ENCODE assay signal across 11 cellular contexts in the genomic region with DNA sequence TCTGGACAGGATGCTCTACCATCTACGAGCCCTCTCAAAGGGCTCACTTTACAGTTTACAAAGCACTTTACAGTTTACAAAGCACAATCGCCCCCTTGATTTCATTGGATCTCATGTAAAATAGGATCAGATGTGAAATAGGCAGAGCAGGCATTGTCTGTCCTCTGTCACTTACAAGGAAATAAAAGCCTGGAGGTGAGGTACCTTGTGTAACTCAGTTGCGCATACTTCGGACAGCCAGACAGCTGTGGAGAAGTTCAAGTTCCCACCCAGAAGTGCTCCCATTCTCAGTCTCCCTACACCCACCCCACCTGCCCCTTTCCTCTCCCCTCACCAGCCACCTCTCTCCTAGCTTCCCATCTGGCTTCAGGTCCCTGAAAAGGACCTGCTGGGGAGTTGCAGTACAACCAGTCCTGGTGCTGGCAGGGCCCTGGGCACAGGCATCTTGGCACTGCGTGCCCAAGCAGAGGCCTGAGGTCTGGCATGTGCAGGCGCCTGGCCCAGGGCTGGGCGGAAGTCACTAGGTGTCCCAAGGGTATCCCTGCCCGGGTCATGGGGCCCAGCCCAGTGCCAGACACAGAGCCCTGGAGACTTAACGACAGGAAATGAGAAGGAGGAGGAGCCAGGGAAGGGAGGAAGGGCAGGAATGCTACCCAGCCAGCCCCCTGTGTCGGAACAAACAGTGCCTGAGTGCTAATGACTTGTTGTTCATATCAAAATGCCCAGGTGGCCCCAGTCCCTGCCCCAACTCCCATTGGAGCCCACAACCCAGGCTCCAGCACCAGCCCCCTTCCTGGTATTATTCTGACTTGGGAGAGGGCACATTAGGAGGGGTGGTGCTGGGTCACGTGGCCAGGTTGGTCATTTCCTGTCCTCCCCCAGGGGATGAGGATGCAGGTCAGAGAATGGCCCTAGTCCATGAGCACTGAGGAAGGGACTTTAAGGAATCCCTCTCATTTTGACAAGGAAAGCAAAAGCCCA. TPM values are rescaled to one million over a fixed set of nuclear protein-coding genes. Genes with fewer than 3 reads are reported as not detected.
A peak's percentile ranks its signal among the peaks of the same experiment; 100 is the strongest.
DNase-seq lines count a peak whose midpoint lies in the region; ATAC-seq, FAIRE-seq and TF ChIP-seq lines count a peak whose summit lies in the region.
"Had no signal": no experiment of that assay in that cellular context is flagged by ENCODE, and none has a peak within 500 bp of the region (broad histone marks: within the 10 kb centered on the region; RNA-seq: fewer than 3 reads in every experiment).

No MANE protein-coding gene starts in this region.

- H3K27me3 ChIP-seq in bronchial epithelial cell (ENCODE audit: control insufficient read depth, insufficient read depth, low read length), result no peaks in the 10 kb centered on the region
- no peaks in the 10 kb centered on the region for H3K27me3 ChIP-seq in upper lobe of right lung

- peak; percentile 95 for TF ChIP-seq EP300 in Ishikawa (IDR thresholded peaks at IDR 0.05; ENCODE audit: borderline replicate concordance)

- POLR2A ChIA-PET in activated CD8-positive, alpha-beta T cell treated with anti-CD3 and anti-CD28 coated beads for 36 hours (lab: Charles Lee), result no interaction called here

- H3K27ac ChIP-seq in upper lobe of right lung, result peak overlapping the region; percentile 89

- no peak for TF ChIP-seq RAD21 in Ishikawa (IDR thresholded peaks at IDR 0.05; ENCODE audit: low read depth)

- no peaks in the 10 kb centered on the region for H3K9me3 ChIP-seq in upper lobe of right lung

- peak; percentile 32 for FAIRE-seq in bronchial epithelial cell (lab: Jason Lieb, UNC)
- FAIRE-seq: H54 had no signal

- ATAC-seq in upper lobe of right lung, result peak; percentile 81
- ATAC-seq in activated CD8-positive, alpha-beta T cell treated with anti-CD3 and anti-CD28 coated beads for 36 hours, result no peak

- 31 to 34% methylated on average over 11 of the region's 11 CpGs for WGBS in lower leg skin, 2 donors

- H3K4me3 Mint-ChIP-seq in activated CD8-positive, alpha-beta T cell treated with anti-CD3 and anti-CD28 coated beads for 36 hours, result no peak overlapping the region

- H3K36me3 ChIP-seq in bronchial epithelial cell (ENCODE audit: control insufficient read depth, insufficient read depth, low read length) (no peaks in the 10 kb centered on the region), upper lobe of right lung (peaks cover 17% of the 10 kb centered on the region)

- no peaks in the 10 kb centered on the region for H3K27me3 Mint-ChIP-seq in activated CD8-positive, alpha-beta T cell treated with anti-CD3 and anti-CD28 coated beads for 36 hours

- in situ Hi-C loops in G401 (cut with HindIII; ENCODE audit: low sequenced_read_pairs), result no loop called here

- H3K9me3 Mint-ChIP-seq in activated CD8-positive, alpha-beta T cell treated with anti-CD3 and anti-CD28 coated beads for 36 hours, result no peaks in the 10 kb centered on the region

- H3K4me3 ChIP-seq in bronchial epithelial cell (ENCODE audit: low read depth, low read length), result no peak overlapping the region
- H3K4me3 ChIP-seq in lower leg skin (ENCODE audit: low read depth, poor library complexity, severe bottlenecking), result no peak overlapping the region
- no peak overlapping the region for H3K4me3 ChIP-seq in upper lobe of right lung

- CTCF ChIA-PET in activated CD8-positive, alpha-beta T cell treated with anti-CD3 and anti-CD28 coated beads for 36 hours (lab: Charles Lee), result interaction anchor here (0.8 to 14.5 kb wide), 4 partner anchors 13 to 38 kb away, joined by 3 to 355 read pairs (median 68); no protein-coding TSS in a partner anchor

- no peaks in the 10 kb centered on the region for H3K36me3 Mint-ChIP-seq in activated CD8-positive, alpha-beta T cell treated with anti-CD3 and anti-CD28 coated beads for 36 hours (ENCODE audit: low read depth)

- TF ChIP-seq CTCF in bronchial epithelial cell (IDR thresholded peaks at IDR 0.05; ENCODE audit: insufficient read depth, low read length, severe bottlenecking) (no peak), lower leg skin (IDR thresholded peaks at IDR 0.05) (no peak), upper lobe of right lung (IDR thresholded peaks at IDR 0.05) (no peak)
- TF ChIP-seq CTCF in activated CD8-positive, alpha-beta T cell treated with anti-CD3 and anti-CD28 coated beads for 36 hours (IDR thresholded peaks at IDR 0.05), result no peak

- H3K4me1 ChIP-seq in upper lobe of right lung, result peaks cover 53% of the 10 kb centered on the region

- H3K27ac Mint-ChIP-seq in activated CD8-positive, alpha-beta T cell treated with anti-CD3 and anti-CD28 coated beads for 36 hours, result no peak overlapping the region

- peaks cover 28% of the 10 kb centered on the region for H3K4me1 Mint-ChIP-seq in activated CD8-positive, alpha-beta T cell treated with anti-CD3 and anti-CD28 coated beads for 36 hours (ENCODE audit: low read depth)

- DNase-seq in bronchial epithelial cell (ENCODE audit: low read depth) (peak; percentile 64), lower leg skin (ENCODE audit: low spot score in 2 of 2) (peak; percentile 64 to 95), upper lobe of right lung (peak; percentile 92), NCI-H1930 (lab: John Stamatoyannopoulos, UW) (no peak), SKM-1 treated with dmso at 0.1 percent for 144 hours (lab: John Stamatoyannopoulos, UW; ENCODE audit: unreplicated experiment) (no peak), G401 (ENCODE audit: low spot score) (no peak)
- no peak for DNase-seq in activated CD8-positive, alpha-beta T cell treated with anti-CD3 and anti-CD28 coated beads for 36 hours
- DNase-seq: SHP77 treated with DMSO at 0.1 percent for 48 hours; stimulated activated CD4-positive, alpha-beta T cell treated with anti-CD3 and anti-CD28 coated beads, Interleukin-4, amount 100 ng/mL, for 4 hours had no signal

- TF ChIP-seq POLR2A in lower leg skin (IDR thresholded peaks at IDR 0.05), result no peak

- intact Hi-C loops in lower leg skin (cut with DNase I; ENCODE audit: low total_unique reads) (no loop called here), upper lobe of right lung (cut with DNase I) (no loop called here)
- intact Hi-C loops in activated CD8-positive, alpha-beta T cell treated with anti-CD3 and anti-CD28 coated beads for 36 hours (cut with micrococcal nuclease), result no loop called here

TF ChIP-seq in Ishikawa, 13 proteins besides CTCF, POLR2A, EP300 and RAD21 (continues in another document):
- TF ChIP-seq YY1 (IDR thresholded peaks at IDR 0.05; ENCODE audit: low read depth), result 0 out of 2 replicates have a peak, but pooled peaks have one; percentile 21
- TF ChIP-seq, protein P1, sequence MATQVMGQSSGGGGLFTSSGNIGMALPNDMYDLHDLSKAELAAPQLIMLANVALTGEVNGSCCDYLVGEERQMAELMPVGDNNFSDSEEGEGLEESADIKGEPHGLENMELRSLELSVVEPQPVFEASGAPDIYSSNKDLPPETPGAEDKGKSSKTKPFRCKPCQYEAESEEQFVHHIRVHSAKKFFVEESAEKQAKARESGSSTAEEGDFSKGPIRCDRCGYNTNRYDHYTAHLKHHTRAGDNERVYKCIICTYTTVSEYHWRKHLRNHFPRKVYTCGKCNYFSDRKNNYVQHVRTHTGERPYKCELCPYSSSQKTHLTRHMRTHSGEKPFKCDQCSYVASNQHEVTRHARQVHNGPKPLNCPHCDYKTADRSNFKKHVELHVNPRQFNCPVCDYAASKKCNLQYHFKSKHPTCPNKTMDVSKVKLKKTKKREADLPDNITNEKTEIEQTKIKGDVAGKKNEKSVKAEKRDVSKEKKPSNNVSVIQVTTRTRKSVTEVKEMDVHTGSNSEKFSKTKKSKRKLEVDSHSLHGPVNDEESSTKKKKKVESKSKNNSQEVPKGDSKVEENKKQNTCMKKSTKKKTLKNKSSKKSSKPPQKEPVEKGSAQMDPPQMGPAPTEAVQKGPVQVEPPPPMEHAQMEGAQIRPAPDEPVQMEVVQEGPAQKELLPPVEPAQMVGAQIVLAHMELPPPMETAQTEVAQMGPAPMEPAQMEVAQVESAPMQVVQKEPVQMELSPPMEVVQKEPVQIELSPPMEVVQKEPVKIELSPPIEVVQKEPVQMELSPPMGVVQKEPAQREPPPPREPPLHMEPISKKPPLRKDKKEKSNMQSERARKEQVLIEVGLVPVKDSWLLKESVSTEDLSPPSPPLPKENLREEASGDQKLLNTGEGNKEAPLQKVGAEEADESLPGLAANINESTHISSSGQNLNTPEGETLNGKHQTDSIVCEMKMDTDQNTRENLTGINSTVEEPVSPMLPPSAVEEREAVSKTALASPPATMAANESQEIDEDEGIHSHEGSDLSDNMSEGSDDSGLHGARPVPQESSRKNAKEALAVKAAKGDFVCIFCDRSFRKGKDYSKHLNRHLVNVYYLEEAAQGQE (IDR thresholded peaks at IDR 0.05; ENCODE audit: low read depth), result no peak
- TF ChIP-seq FOXM1 (IDR thresholded peaks at IDR 0.05; ENCODE audit: borderline replicate concordance, low read depth), result peak; percentile 74
- TF ChIP-seq USF1 (IDR thresholded peaks at IDR 0.05), result peak; percentile 97
- peak; percentile 32; the same call in 1 of the 2 replicates for TF ChIP-seq CREB1 (IDR thresholded peaks at IDR 0.05; ENCODE audit: low read depth)

RNA-seq across cellular contexts. Expression of gene RAPGEF3, which starts 5.4 kb away (rescaled TPM):
- total RNA-seq in bronchial epithelial cell (0.90 and 3.9 TPM in 2 replicates), lower leg skin (10 to 100 TPM; 13.4 to 27.8 (median 18.9) TPM), upper lobe of right lung (69.6 TPM)
- under 1 TPM; 0.56 to 0.58 TPM for total RNA-seq in activated CD8-positive, alpha-beta T cell treated with anti-CD3 and anti-CD28 coated beads for 36 hours
- total RNA-seq in G401 (2014; rRNA removed; shearing (Covaris generic)), result 6.1 and 9.0 TPM in 2 replicates

RNA-seq across cellular contexts. Expression of gene SLC48A1, which starts 19.7 kb away (rescaled TPM):
- total RNA-seq in bronchial epithelial cell (7.3 and 10.3 TPM in 2 replicates), lower leg skin (10 to 100 TPM; 28.2 to 51.7 (median 48.6) TPM), upper lobe of right lung (40.9 TPM)
- total RNA-seq in activated CD8-positive, alpha-beta T cell treated with anti-CD3 and anti-CD28 coated beads for 36 hours, result 10 to 100 TPM in 1 of 2 experiments, 1 to 10 TPM in 1; 8.8 to 10.2 TPM
- 32.3 and 34.4 TPM in 2 replicates for total RNA-seq in G401 (2014; rRNA removed; shearing (Covaris generic))

RNA-seq across cellular contexts. Expression of gene ENDOU, which starts 28.0 kb away (rescaled TPM):
- total RNA-seq in bronchial epithelial cell, result 0.38 TPM in 1 of 2 replicates, not detected in the other
- total RNA-seq in lower leg skin, result 10 to 100 TPM in 3 of 4 donors, 1 to 10 TPM in 1; 6.4 to 30.5 (median 17.8) TPM
- total RNA-seq in upper lobe of right lung, result 0.32 TPM
- not detected for total RNA-seq in activated CD8-positive, alpha-beta T cell treated with anti-CD3 and anti-CD28 coated beads for 36 hours
- 1.9 TPM in 1 of 2 replicates, not detected in the other for total RNA-seq in G401 (2014; rRNA removed; shearing (Covaris generic))

RNA-seq across cellular contexts. Expression of gene RPAP3, which starts 47.5 kb away (rescaled TPM):
- 7.6 and 9.9 TPM in 2 replicates for total RNA-seq in bronchial epithelial cell
- total RNA-seq in lower leg skin, result 10 to 100 TPM in 1 of 4 donors, 1 to 10 TPM in 3; 6.8 to 13.0 (median 7.9) TPM
- 19.9 TPM for total RNA-seq in upper lobe of right lung
- 10 to 100 TPM; 42.0 to 42.5 TPM for total RNA-seq in activated CD8-positive, alpha-beta T cell treated with anti-CD3 and anti-CD28 coated beads for 36 hours
- 22.8 and 44.4 TPM in 2 replicates for total RNA-seq in G401 (2014; rRNA removed; shearing (Covaris generic))

Comparison
In these comparisons a context has a peak if more than half of its experiments do, and no peak if none do; other contexts are left out.
1. DNase-seq: peak in bronchial epithelial cell (single experiment), lower leg skin (2 of 2) and upper lobe of right lung (single experiment); none in NCI-H1930 (0 of 2), SKM-1 treated with dmso at 0.1 percent for 144 hours (single experiment), activated CD8-positive, alpha-beta T cell treated with anti-CD3 and anti-CD28 coated beads for 36 hours (single experiment) and G401 (single experiment).